In the genomic region with DNA sequence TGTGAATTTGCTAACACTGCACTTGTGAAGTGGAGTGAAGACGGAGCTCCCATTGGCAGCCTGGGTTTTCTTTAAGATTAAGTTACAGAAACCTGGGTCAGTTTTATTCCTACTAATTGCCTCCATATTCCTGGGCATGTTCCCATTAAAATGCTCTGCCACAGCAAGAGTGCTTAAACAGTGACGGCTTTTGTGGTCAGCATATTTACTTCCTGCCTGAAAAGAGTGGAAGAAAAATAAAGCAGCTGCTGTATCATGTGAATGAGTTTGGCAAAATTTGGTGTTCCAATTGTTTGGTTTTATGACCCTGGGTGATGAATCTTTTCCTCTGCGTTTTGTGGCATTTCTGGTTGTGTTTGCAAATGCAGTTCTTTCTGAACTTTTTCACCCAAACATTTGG, we compare ENCODE assay signal across 15 cellular contexts.
A peak's percentile ranks its signal among the peaks of the same experiment; 100 is the strongest.
DNase-seq lines count a peak whose midpoint lies in the region; ATAC-seq and TF ChIP-seq lines count a peak whose summit lies in the region.
"Had no signal": no experiment of that assay in that cellular context is flagged by ENCODE, and none has a peak within 500 bp of the region (broad histone marks: within the 10 kb centered on the region; RNA-seq: fewer than 3 reads in every experiment).

No MANE protein-coding gene starts in this region.

- H3K4me3 ChIP-seq in BJ (ENCODE audit: low read depth, low read length), result no peak overlapping the region
- no peak overlapping the region for H3K4me3 ChIP-seq in cardiac fibroblast (replicated peaks in 1 of 2; ENCODE audit: low read depth in 2 of 2, low read length in 2 of 2)
- H3K4me3 ChIP-seq: GM12878, HAP-1, mucosa of descending colon, skin epidermis had no signal

- peak; percentile 46 for DNase-seq in BJ (ENCODE audit: low read depth)
- DNase-seq in LHCN-M2 (ENCODE audit: low read depth), result peak; percentile 96
- peak; percentile 65 to 76 for DNase-seq in cardiac fibroblast (ENCODE audit: low read depth in 2 of 2)
- peak; percentile 38 for DNase-seq in non-pigmented ciliary epithelial cell (ENCODE audit: low read depth)
- no peak for DNase-seq in NCI-H774 (lab: John Stamatoyannopoulos, UW)
- no peak for DNase-seq in HuH-7 (ENCODE audit: low spot score)
- DNase-seq: activated CD4-positive, alpha-beta T cell treated with anti-CD3 and anti-CD28 coated beads, Interleukin-2, amount 50 U/mL, for 4 hours; activated naive CD4-positive, alpha-beta T cell treated with Interleukin-2 at 50 U/mL for 16 hours; NCI-H524 treated with DMSO at 0.1 percent for 48 hours had no signal

- H3K36me3 ChIP-seq in BJ (ENCODE audit: control insufficient read depth, insufficient read depth, low read length), result no peaks in the 10 kb centered on the region
- H3K36me3 ChIP-seq: HAP-1 had no signal

- TF ChIP-seq CTCF in BJ (IDR thresholded peaks at IDR 0.05; ENCODE audit: insufficient read depth, low read depth, low read length) (no peak), cardiac fibroblast (IDR thresholded peaks at IDR 0.05; ENCODE audit: low read depth, low read length) (no peak)

- H3K27me3 ChIP-seq in BJ (ENCODE audit: control insufficient read depth, insufficient read depth, low read length), result no peaks in the 10 kb centered on the region

- POLR2A ChIA-PET in BJ (lab: Charles Lee), result no interaction called here

- CTCF ChIA-PET in BJ (lab: Yijun Ruan, JAX), result interaction anchor here (0.8 to 1.5 kb wide), 2 partner anchors 9 to 25 kb away, joined by 4 to 5 read pairs; no protein-coding TSS in a partner anchor

- ATAC-seq in HG02610 (IDR thresholded peaks at IDR 0.05; ENCODE audit: unreplicated experiment) (no peak), HG03175 (IDR thresholded peaks at IDR 0.05; ENCODE audit: unreplicated experiment) (no peak)
- ATAC-seq: GM12878, mucosa of descending colon had no signal

Comparison
In these comparisons a context has a peak if more than half of its experiments do, and no peak if none do; other contexts are left out.
1. DNase-seq: peak in BJ (single experiment), LHCN-M2 (single experiment), cardiac fibroblast (2 of 2) and non-pigmented ciliary epithelial cell (single experiment); none in NCI-H774 (single experiment) and HuH-7 (single experiment).